8 cellular contexts compared by ENCODE assay signal in the genomic region with DNA sequence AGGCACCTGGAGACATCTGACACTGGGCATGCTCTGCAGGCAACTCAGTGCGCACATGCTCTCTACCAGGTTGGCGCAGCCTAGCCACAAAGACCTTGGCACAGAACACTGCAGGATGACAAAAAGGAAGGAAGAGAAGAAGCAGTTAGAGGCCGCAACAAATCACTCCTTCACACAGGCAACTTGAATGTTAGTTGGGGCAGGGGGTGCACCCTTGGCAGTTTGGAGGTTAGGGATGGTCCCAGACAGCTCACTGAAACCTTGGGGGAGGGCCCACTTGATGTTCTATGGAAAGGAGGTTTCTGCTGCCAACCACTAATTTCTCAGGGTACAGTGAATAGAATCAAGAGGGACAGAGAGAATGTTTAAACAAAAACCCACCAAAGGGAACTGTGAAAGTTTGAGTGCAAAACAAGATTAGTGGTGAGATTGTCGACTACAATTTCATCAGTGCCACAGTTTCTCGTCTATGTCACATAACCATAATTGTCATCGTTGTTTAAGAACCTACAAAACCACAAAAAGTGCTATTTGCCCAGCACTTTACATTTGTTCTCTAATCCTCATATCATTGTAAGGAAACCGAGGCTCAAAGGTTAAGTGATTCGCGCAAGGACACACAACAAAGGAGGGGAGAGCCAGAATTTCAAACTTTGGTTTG. TPM values are rescaled to one million over a fixed set of nuclear protein-coding genes. Genes with fewer than 3 reads are reported as not detected.
DNase-seq lines count a peak whose midpoint lies in the region; ATAC-seq and TF ChIP-seq lines count a peak whose summit lies in the region.

No MANE protein-coding gene starts in this region.

- peak overlapping the region in 1 of 5 experiments; percentile 5 for H3K4me3 Mint-ChIP-seq in brain

- H3K36me3 ChIP-seq in brain microvascular endothelial cell (replicated peaks): no peaks in the 10 kb centered on the region

- H3K36me3 Mint-ChIP-seq in brain: peaks cover 9% of the 10 kb centered on the region

- H3K27ac ChIP-seq in brain microvascular endothelial cell: no peak overlapping the region

- ATAC-seq in GM19463 (IDR thresholded peaks at IDR 0.05; ENCODE audit: unreplicated experiment) (peak; percentile 43), GM18520 (IDR thresholded peaks at IDR 0.05; ENCODE audit: unreplicated experiment) (no peak)

- DNase-seq in Kasumi-1 (lab: John Stamatoyannopoulos, UW): peak; percentile 67 to 78
- DNase-seq in stimulated activated CD4-positive, alpha-beta T cell treated with anti-CD3 and anti-CD28 coated beads, Interleukin-4, amount 100 ng/mL, for 1 hour: peak; percentile 35
- no peak for DNase-seq in NCI-H1105 (lab: John Stamatoyannopoulos, UW)
- no peak for DNase-seq in NCI-H146 treated with DMSO at 0.1 percent for 48 hours (lab: John Stamatoyannopoulos, UW; ENCODE audit: unreplicated experiment)
- no peak for DNase-seq in brain microvascular endothelial cell

- peak overlapping the region in 4 of 5 experiments; percentile 33 to 84 (median 52) for H3K27ac Mint-ChIP-seq in brain

- in situ Hi-C loops in brain microvascular endothelial cell (cut with HindIII; ENCODE audit: low pct_ligation_motif_present, low sequenced_read_pairs): no loop called here

- H3K9me3 Mint-ChIP-seq in brain: no peaks in the 10 kb centered on the region

- H3K27me3 Mint-ChIP-seq in brain: no peaks in the 10 kb centered on the region

- H3K27me3 ChIP-seq in brain microvascular endothelial cell (replicated peaks): no peaks in the 10 kb centered on the region

- TF ChIP-seq CTCF in brain (conservative IDR thresholded peaks at IDR 0.05) (no peak), brain microvascular endothelial cell (IDR thresholded peaks at IDR 0.05; ENCODE audit: low read depth, low read length, missing control alignments) (no peak)

- H3K4me3 ChIP-seq in brain microvascular endothelial cell (ENCODE audit: low read depth, low read length): no peak overlapping the region

- peaks cover 67% of the 10 kb centered on the region for H3K4me1 Mint-ChIP-seq in brain

RNA-seq across cellular contexts. Expression of a gene that starts 48.7 kb away (rescaled TPM):
- polyA plus RNA-seq in brain (ENCODE audit: insufficient read depth, low read depth, low replicate concordance): 49.0 TPM

Comparison
In these comparisons a context has a peak if more than half of its experiments do, and no peak if none do; other contexts are left out.
1. DNase-seq: peak in Kasumi-1 (2 of 2) and stimulated activated CD4-positive, alpha-beta T cell treated with anti-CD3 and anti-CD28 coated beads, Interleukin-4, amount 100 ng/mL, for 1 hour (single experiment); none in NCI-H1105 (single experiment), NCI-H146 treated with DMSO at 0.1 percent for 48 hours (single experiment) and brain microvascular endothelial cell (single experiment).